Comparison of ENCODE assay signal across 9 cellular contexts in the genomic region with DNA sequence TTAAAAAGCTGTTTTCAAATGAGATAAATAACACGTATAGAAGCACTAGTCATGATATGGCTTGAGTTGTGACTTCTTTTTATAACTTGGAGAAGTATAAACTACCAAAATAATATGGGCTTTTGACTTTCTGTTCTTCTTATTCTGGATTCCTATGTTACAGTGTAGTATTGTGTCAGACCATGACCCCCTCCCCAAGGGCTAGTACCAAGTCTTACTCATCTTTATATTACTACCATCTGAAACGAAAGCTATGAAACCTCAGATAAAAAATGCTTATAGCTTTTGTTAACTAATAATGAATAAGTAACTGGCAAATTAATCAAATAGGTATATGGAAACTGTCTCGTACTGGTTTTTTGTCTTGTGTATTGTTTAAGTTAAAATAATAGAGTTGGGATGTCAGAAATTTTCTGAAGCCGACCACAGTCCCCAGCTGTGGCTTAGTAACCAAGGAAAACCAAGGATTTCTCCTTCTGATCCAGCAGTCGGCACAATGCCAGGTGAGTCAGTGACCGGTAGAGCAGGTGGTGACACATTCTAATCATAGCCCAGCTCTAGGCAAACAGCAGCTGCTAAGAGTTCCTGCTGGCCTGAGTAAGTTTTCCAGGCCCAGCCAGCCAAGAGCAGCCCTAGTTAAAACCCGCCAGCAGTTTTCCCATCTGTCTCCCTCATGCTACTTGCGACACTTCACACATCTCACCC.
DNase-seq lines count a peak whose midpoint lies in the region; ATAC-seq and TF ChIP-seq lines count a peak whose summit lies in the region.
"Had no signal": no experiment of that assay in that cellular context is flagged by ENCODE, and none has a peak within 500 bp of the region (broad histone marks: within the 10 kb centered on the region; RNA-seq: fewer than 3 reads in every experiment).

No MANE protein-coding gene starts in this region.

- ATAC-seq in mucosa of descending colon (peak; percentile 98), GM21786 (IDR thresholded peaks at IDR 0.05; ENCODE audit: unreplicated experiment) (no peak), GM18517 (IDR thresholded peaks at IDR 0.05; ENCODE audit: unreplicated experiment) (no peak)
- ATAC-seq: naive thymus-derived CD8-positive, alpha-beta T cell had no signal

- no peaks in the 10 kb centered on the region for H3K36me3 ChIP-seq in mucosa of descending colon (ENCODE audit: low read depth)

- no peaks in the 10 kb centered on the region for H3K9me3 ChIP-seq in mucosa of descending colon

- H3K4me1 ChIP-seq in mucosa of descending colon (ENCODE audit: low read depth): no peaks in the 10 kb centered on the region

- H3K4me3 ChIP-seq in mucosa of descending colon: no peak overlapping the region

- TF ChIP-seq CTCF in mucosa of descending colon (IDR thresholded peaks at IDR 0.05): no peak

- DNase-seq in DMS153 treated with DMSO at 0.1 percent for 48 hours (lab: John Stamatoyannopoulos, UW; ENCODE audit: unreplicated experiment): peak; percentile 56
- peak; percentile 39 for DNase-seq in NCI-H2171 treated with DMSO at 0.1 percent for 48 hours (lab: John Stamatoyannopoulos, UW)
- peak; percentile 27 for DNase-seq in cerebellum (ENCODE audit: low spot score)
- DNase-seq in mucosa of descending colon: peak; percentile 64 to 69 (median 66)
- no peak for DNase-seq in putamen (ENCODE audit: low spot score)
- DNase-seq in NOMO-1 treated with DMSO at 0.1 percent for 48 hours (lab: John Stamatoyannopoulos, UW; ENCODE audit: unreplicated experiment): no peak
- DNase-seq: naive thymus-derived CD8-positive, alpha-beta T cell had no signal

- intact Hi-C loops in mucosa of descending colon (cut with DNase I, micrococcal nuclease): no loop called here

Comparison
In these comparisons a context has a peak if more than half of its experiments do, and no peak if none do; other contexts are left out.
1. DNase-seq: peak in DMS153 treated with DMSO at 0.1 percent for 48 hours (single experiment), NCI-H2171 treated with DMSO at 0.1 percent for 48 hours (single experiment), cerebellum (single experiment) and mucosa of descending colon (3 of 3); none in putamen (single experiment) and NOMO-1 treated with DMSO at 0.1 percent for 48 hours (single experiment).